ENCODE assay signal across 17 cellular contexts in genomic region chr14:70902186-70902585, GRCh38. TPM values are rescaled to one million over a fixed set of nuclear protein-coding genes. Genes with fewer than 3 reads are reported as not detected.
A peak's percentile ranks its signal among the peaks of the same experiment; 100 is the strongest.
DNase-seq lines count a peak whose midpoint lies in the region; TF ChIP-seq lines count a peak whose summit lies in the region.
"Had no signal": no experiment of that assay in that cellular context is flagged by ENCODE, and none has a peak within 500 bp of the region (broad histone marks: within the 10 kb centered on the region; RNA-seq: fewer than 3 reads in every experiment).

No MANE protein-coding gene starts in this region.

- no peak for DNase-seq in activated CD4-positive, alpha-beta memory T cell treated with anti-CD3 and anti-CD28 coated beads for 36 hours
- no peak for DNase-seq in activated CD4-positive, alpha-beta memory T cell treated with anti-CD3 and anti-CD28 coated beads, Interleukin-2, amount 10 ng/mL, durations not matched to agents 7 days and 5 days
- DNase-seq in GM23248 (no peak), osteoblast (ENCODE audit: insufficient read length, low spot score, missing footprints) (no peak), HuH-7.5 (ENCODE audit: low spot score) (no peak), adrenal gland (no peak)
- DNase-seq: CD8-positive, alpha-beta memory T cell; DMS79; Kasumi-1; MM.1S; NCI-H1105; NCI-H1694; NCI-H524 had no signal

- H3K9me3 ChIP-seq in GM23248 (ENCODE audit: low read depth) (no peaks in the 10 kb centered on the region), osteoblast (ENCODE audit: low read depth, low read length) (no peaks in the 10 kb centered on the region), adrenal gland (replicated peaks in 1 of 3) (no peaks in the 10 kb centered on the region)
- H3K9me3 ChIP-seq: BLaER1, HAP-1 had no signal

- H2AFZ ChIP-seq in GM23248 (no peak overlapping the region), osteoblast (ENCODE audit: low read length) (no peak overlapping the region)

- TF ChIP-seq POLR2A in adrenal gland (IDR thresholded peaks at IDR 0.05), result no peak

- H3K9me3 Mint-ChIP-seq in activated CD4-positive, alpha-beta memory T cell treated with anti-CD3 and anti-CD28 coated beads for 36 hours, result no peaks in the 10 kb centered on the region
- no peaks in the 10 kb centered on the region for H3K9me3 Mint-ChIP-seq in activated CD4-positive, alpha-beta memory T cell treated with anti-CD3 and anti-CD28 coated beads, Interleukin-2, amount 10 ng/mL, durations not matched to agents 7 days and 5 days
- no peaks in the 10 kb centered on the region for H3K9me3 Mint-ChIP-seq in activated naive CD8-positive, alpha-beta T cell (ENCODE audit: low read depth)
- H3K9me3 Mint-ChIP-seq: CD8-positive, alpha-beta memory T cell; IgD-negative memory B cell had no signal

- no peaks in the 10 kb centered on the region for H3K27me3 ChIP-seq in GM23248 (replicated peaks; ENCODE audit: insufficient read depth)
- no peaks in the 10 kb centered on the region for H3K27me3 ChIP-seq in osteoblast (ENCODE audit: insufficient read depth, low read length)
- H3K27me3 ChIP-seq in adrenal gland, result no peaks in the 10 kb centered on the region
- H3K27me3 ChIP-seq: BLaER1 had no signal

- POLR2A ChIA-PET in activated CD4-positive, alpha-beta memory T cell treated with anti-CD3 and anti-CD28 coated beads for 36 hours (lab: Charles Lee), result interaction anchor here (0.6 to 2.4 kb wide), 4 partner anchors 9 to 422 kb away, joined by 3 to 35 read pairs (median 3); no protein-coding TSS in a partner anchor
- POLR2A ChIA-PET in activated CD4-positive, alpha-beta memory T cell treated with anti-CD3 and anti-CD28 coated beads, Interleukin-2, amount 10 ng/mL, durations not matched to agents 7 days and 5 days (lab: Charles Lee), result interaction anchor here (1.0 to 2.9 kb wide), 2 partner anchors 11 to 16 kb away, joined by 3 to 24 read pairs; no protein-coding TSS in a partner anchor

- in situ Hi-C loops in GM23248 (cut with MboI), result no loop called here

- peak overlapping the region; percentile 52 for H3K27ac Mint-ChIP-seq in activated CD4-positive, alpha-beta memory T cell treated with anti-CD3 and anti-CD28 coated beads for 36 hours
- no peak overlapping the region for H3K27ac Mint-ChIP-seq in activated CD4-positive, alpha-beta memory T cell treated with anti-CD3 and anti-CD28 coated beads, Interleukin-2, amount 10 ng/mL, durations not matched to agents 7 days and 5 days
- H3K27ac Mint-ChIP-seq in activated naive CD8-positive, alpha-beta T cell, result peak overlapping the region; percentile 17
- H3K27ac Mint-ChIP-seq: IgD-negative memory B cell had no signal

- H3F3A ChIP-seq in GM23248 (ENCODE audit: insufficient read depth), result peaks cover 34% of the 10 kb centered on the region

- H3K4me1 Mint-ChIP-seq in activated CD4-positive, alpha-beta memory T cell treated with anti-CD3 and anti-CD28 coated beads for 36 hours (ENCODE audit: low read depth), result peaks cover 60% of the 10 kb centered on the region
- peaks cover 49% of the 10 kb centered on the region for H3K4me1 Mint-ChIP-seq in activated CD4-positive, alpha-beta memory T cell treated with anti-CD3 and anti-CD28 coated beads, Interleukin-2, amount 10 ng/mL, durations not matched to agents 7 days and 5 days
- peaks cover 36% of the 10 kb centered on the region for H3K4me1 Mint-ChIP-seq in activated naive CD8-positive, alpha-beta T cell (ENCODE audit: low read depth)

- H3K36me3 Mint-ChIP-seq in activated CD4-positive, alpha-beta memory T cell treated with anti-CD3 and anti-CD28 coated beads for 36 hours, result no peaks in the 10 kb centered on the region
- H3K36me3 Mint-ChIP-seq in activated CD4-positive, alpha-beta memory T cell treated with anti-CD3 and anti-CD28 coated beads, Interleukin-2, amount 10 ng/mL, durations not matched to agents 7 days and 5 days (ENCODE audit: low read depth), result no peaks in the 10 kb centered on the region
- H3K36me3 Mint-ChIP-seq in activated naive CD8-positive, alpha-beta T cell, result no peaks in the 10 kb centered on the region

- H3K36me3 ChIP-seq in GM23248 (ENCODE audit: low read depth) (no peaks in the 10 kb centered on the region), osteoblast (ENCODE audit: insufficient read depth, low read length) (no peaks in the 10 kb centered on the region), adrenal gland (replicated peaks in 1 of 2) (no peaks in the 10 kb centered on the region)
- H3K36me3 ChIP-seq: BLaER1, HAP-1 had no signal

- H4K20me1 ChIP-seq in GM23248 (ENCODE audit: insufficient read depth) (no peaks in the 10 kb centered on the region), osteoblast (ENCODE audit: insufficient read depth, low read length) (no peaks in the 10 kb centered on the region)
- H4K20me1 ChIP-seq: BLaER1 had no signal

- WGBS in GM23248 (ENCODE audit: low coverage in 1 of 2, low lambda C conversion rate in 2 of 2, missing lambda C conversion rate in 2 of 2), 2 experiments, result 100% methylated on average over 1 of the region's 1 CpG
- WGBS in adrenal gland, 4 donors, result 88 to 100% (median 95%) methylated on average over 1 of the region's 1 CpG

- intact Hi-C loops in activated CD4-positive, alpha-beta memory T cell treated with anti-CD3 and anti-CD28 coated beads for 36 hours (cut with micrococcal nuclease), result loop anchor here (1.0 to 10.0 kb wide), 3 partner anchors 9 to 1137 kb away; partner anchors contain the start of gene SRSF5
- intact Hi-C loops in adrenal gland (cut with DNase I), result loop anchor here in 1 of 2 donors (10.0 kb wide), 1 partner anchor 73 kb away; no protein-coding TSS in a partner anchor

- TF ChIP-seq CTCF in osteoblast (IDR thresholded peaks at IDR 0.05; ENCODE audit: extremely low read depth, low read depth, low read length), result no peak
- TF ChIP-seq CTCF in adrenal gland (IDR thresholded peaks at IDR 0.05), result no peak

- H3K4me1 ChIP-seq in GM23248 (ENCODE audit: insufficient read depth) (peaks cover 58% of the 10 kb centered on the region), osteoblast (ENCODE audit: insufficient read depth, low read length) (peaks cover 42% of the 10 kb centered on the region), adrenal gland (replicated peaks in 1 of 2) (peaks cover 11 to 39% of the 10 kb centered on the region in 2 donors)

- no peaks in the 10 kb centered on the region for H3K9me2 ChIP-seq in GM23248 (ENCODE audit: insufficient read depth)

- H3K27ac ChIP-seq in GM23248, result peak overlapping the region; percentile 84
- H3K27ac ChIP-seq in osteoblast (ENCODE audit: low read depth, low read length), result peak overlapping the region; percentile 84
- H3K27ac ChIP-seq in adrenal gland, result no peak overlapping the region
- H3K27ac ChIP-seq: BLaER1 had no signal

- peaks cover 1% of the 10 kb centered on the region for H3K27me3 Mint-ChIP-seq in activated CD4-positive, alpha-beta memory T cell treated with anti-CD3 and anti-CD28 coated beads for 36 hours
- H3K27me3 Mint-ChIP-seq in activated CD4-positive, alpha-beta memory T cell treated with anti-CD3 and anti-CD28 coated beads, Interleukin-2, amount 10 ng/mL, durations not matched to agents 7 days and 5 days, result peaks cover 26% of the 10 kb centered on the region
- no peaks in the 10 kb centered on the region for H3K27me3 Mint-ChIP-seq in activated naive CD8-positive, alpha-beta T cell
- H3K27me3 Mint-ChIP-seq: CD8-positive, alpha-beta memory T cell; IgD-negative memory B cell had no signal

- CTCF ChIA-PET in activated CD4-positive, alpha-beta memory T cell treated with anti-CD3 and anti-CD28 coated beads for 36 hours (lab: Charles Lee), result interaction anchor here (0.6 to 9.4 kb wide), 8 partner anchors 13 to 241 kb away, joined by 3 to 199 read pairs (median 6); no protein-coding TSS in a partner anchor
- CTCF ChIA-PET in activated CD4-positive, alpha-beta memory T cell treated with anti-CD3 and anti-CD28 coated beads, Interleukin-2, amount 10 ng/mL, durations not matched to agents 7 days and 5 days (lab: Charles Lee), result interaction anchor here (1.0 to 8.2 kb wide), 5 partner anchors 13 to 84 kb away, joined by 3 to 166 read pairs (median 5); no protein-coding TSS in a partner anchor

- H3K4me3 ChIP-seq in GM23248 (no peak overlapping the region), osteoblast (ENCODE audit: insufficient read depth, low read length) (no peak overlapping the region), adrenal gland (no peak overlapping the region)
- H3K4me3 ChIP-seq: BLaER1, HAP-1 had no signal

- H3K4me3 Mint-ChIP-seq in activated CD4-positive, alpha-beta memory T cell treated with anti-CD3 and anti-CD28 coated beads for 36 hours, result no peak overlapping the region
- no peak overlapping the region for H3K4me3 Mint-ChIP-seq in activated CD4-positive, alpha-beta memory T cell treated with anti-CD3 and anti-CD28 coated beads, Interleukin-2, amount 10 ng/mL, durations not matched to agents 7 days and 5 days
- H3K4me3 Mint-ChIP-seq in activated naive CD8-positive, alpha-beta T cell, result no peak overlapping the region
- H3K4me3 Mint-ChIP-seq: CD8-positive, alpha-beta memory T cell; IgD-negative memory B cell had no signal

- peaks cover 12% of the 10 kb centered on the region; the same call in 1 of the 2 replicates for H3K79me2 ChIP-seq in GM23248 (ENCODE audit: insufficient read depth)
- peaks cover 3% of the 10 kb centered on the region for H3K79me2 ChIP-seq in osteoblast (ENCODE audit: insufficient read depth, low read length)

- no peak overlapping the region for H3K9ac ChIP-seq in GM23248
- H3K9ac ChIP-seq: BLaER1 had no signal

- no peak overlapping the region for H3K4me2 ChIP-seq in GM23248 (ENCODE audit: unreplicated experiment)
- H3K4me2 ChIP-seq in osteoblast (ENCODE audit: insufficient read depth, low read length), result no peak overlapping the region

RNA-seq across cellular contexts. Expression of gene PCNX1, which starts 5.1 kb away (rescaled TPM):
- 10 to 100 TPM; 39.2 to 44.4 TPM for total RNA-seq in activated CD4-positive, alpha-beta memory T cell treated with anti-CD3 and anti-CD28 coated beads for 36 hours
- total RNA-seq in activated CD4-positive, alpha-beta memory T cell treated with anti-CD3 and anti-CD28 coated beads, Interleukin-2, amount 10 ng/mL, durations not matched to agents 7 days and 5 days, result 10 to 100 TPM; 56.9 to 60.4 TPM
- 32.5 and 33.5 TPM in 2 replicates for total RNA-seq in GM23248 (2014; rRNA removed; shearing (Covaris generic))
- polyA plus RNA-seq in GM23248 (2016; fragmentation: Nextera tagmentation; extraction: Ambion mirVana), result 4.8 and 6.9 TPM in 2 replicates
- total RNA-seq in osteoblast, result 51.0 and 72.5 TPM in 2 replicates
- 100 to 1,000 TPM in 5 of 8 donors, 10 to 100 TPM in 3; 84.1 to 196 (median 118) TPM for total RNA-seq in adrenal gland
- 10 to 100 TPM; 11.3 to 97.8 (median 15.2) TPM for polyA plus RNA-seq in adrenal gland

Comparison
In these comparisons a context has a peak if more than half of its experiments do, and no peak if none do; other contexts are left out.
1. H3K27ac ChIP-seq: peak in GM23248 (single experiment) and osteoblast (single experiment); none in adrenal gland (0 of 5).